ENCODE assay signal across 1 cellular context in the genomic region with DNA sequence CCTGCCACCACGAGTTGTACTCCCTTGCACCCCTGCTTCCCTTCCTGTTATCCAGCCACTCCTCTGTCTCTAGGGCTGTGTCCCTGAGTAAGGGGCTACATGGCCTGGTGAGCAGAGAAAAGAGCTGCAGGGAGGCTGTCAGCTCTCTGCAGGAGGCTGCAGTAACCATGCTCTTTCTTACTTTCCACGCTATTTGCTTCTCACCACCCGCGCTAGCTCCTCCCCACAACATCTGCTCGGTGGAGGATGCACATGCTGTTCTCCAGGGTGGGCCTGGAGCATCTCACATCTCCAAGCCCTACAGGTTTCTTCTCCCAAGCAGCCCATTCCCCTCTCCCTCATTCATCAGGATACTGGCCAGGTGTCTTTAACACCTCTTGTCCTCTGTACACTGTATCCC.
TF ChIP-seq lines count a peak whose summit lies in the region.

No MANE protein-coding gene starts in this region.

TF ChIP-seq in IMR-90, 13 proteins besides CTCF, POLR2A, EP300 and RAD21:
- TF ChIP-seq MAFK (IDR thresholded peaks at IDR 0.05; ENCODE audit: low read depth, low read length) (no peak), USF2 (IDR thresholded peaks at IDR 0.05; ENCODE audit: low read depth, low read length) (no peak), FOS (IDR thresholded peaks at IDR 0.05; ENCODE audit: low read depth, low read length) (no peak), CEBPB (IDR thresholded peaks at IDR 0.05; ENCODE audit: low read depth, low read length) (no peak), MAZ (IDR thresholded peaks at IDR 0.05; ENCODE audit: borderline replicate concordance, low read depth, low read length) (no peak), NFE2L2 (IDR thresholded peaks at IDR 0.05; ENCODE audit: low read depth, low read length) (no peak), RFX5 (IDR thresholded peaks at IDR 0.05; ENCODE audit: low read depth, low read length) (no peak), CHD1 (IDR thresholded peaks at IDR 0.05; ENCODE audit: low read depth, low read length) (no peak), SMC3 (IDR thresholded peaks at IDR 0.05; ENCODE audit: low read depth, low read length) (no peak), RCOR1 (IDR thresholded peaks at IDR 0.05; ENCODE audit: insufficient replicate concordance, low read length) (no peak), MXI1 (IDR thresholded peaks at IDR 0.05; ENCODE audit: borderline replicate concordance, low read depth, low read length) (no peak), BHLHE40 (IDR thresholded peaks at IDR 0.05; ENCODE audit: low read depth, low read length) (no peak)
- TF ChIP-seq, protein P1, sequence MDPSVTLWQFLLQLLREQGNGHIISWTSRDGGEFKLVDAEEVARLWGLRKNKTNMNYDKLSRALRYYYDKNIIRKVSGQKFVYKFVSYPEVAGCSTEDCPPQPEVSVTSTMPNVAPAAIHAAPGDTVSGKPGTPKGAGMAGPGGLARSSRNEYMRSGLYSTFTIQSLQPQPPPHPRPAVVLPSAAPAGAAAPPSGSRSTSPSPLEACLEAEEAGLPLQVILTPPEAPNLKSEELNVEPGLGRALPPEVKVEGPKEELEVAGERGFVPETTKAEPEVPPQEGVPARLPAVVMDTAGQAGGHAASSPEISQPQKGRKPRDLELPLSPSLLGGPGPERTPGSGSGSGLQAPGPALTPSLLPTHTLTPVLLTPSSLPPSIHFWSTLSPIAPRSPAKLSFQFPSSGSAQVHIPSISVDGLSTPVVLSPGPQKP (IDR thresholded peaks at IDR 0.05; ENCODE audit: borderline replicate concordance, low read depth, low read length): no peak
